Comparison of ENCODE assay signal across 10 cellular contexts in the genomic region with DNA sequence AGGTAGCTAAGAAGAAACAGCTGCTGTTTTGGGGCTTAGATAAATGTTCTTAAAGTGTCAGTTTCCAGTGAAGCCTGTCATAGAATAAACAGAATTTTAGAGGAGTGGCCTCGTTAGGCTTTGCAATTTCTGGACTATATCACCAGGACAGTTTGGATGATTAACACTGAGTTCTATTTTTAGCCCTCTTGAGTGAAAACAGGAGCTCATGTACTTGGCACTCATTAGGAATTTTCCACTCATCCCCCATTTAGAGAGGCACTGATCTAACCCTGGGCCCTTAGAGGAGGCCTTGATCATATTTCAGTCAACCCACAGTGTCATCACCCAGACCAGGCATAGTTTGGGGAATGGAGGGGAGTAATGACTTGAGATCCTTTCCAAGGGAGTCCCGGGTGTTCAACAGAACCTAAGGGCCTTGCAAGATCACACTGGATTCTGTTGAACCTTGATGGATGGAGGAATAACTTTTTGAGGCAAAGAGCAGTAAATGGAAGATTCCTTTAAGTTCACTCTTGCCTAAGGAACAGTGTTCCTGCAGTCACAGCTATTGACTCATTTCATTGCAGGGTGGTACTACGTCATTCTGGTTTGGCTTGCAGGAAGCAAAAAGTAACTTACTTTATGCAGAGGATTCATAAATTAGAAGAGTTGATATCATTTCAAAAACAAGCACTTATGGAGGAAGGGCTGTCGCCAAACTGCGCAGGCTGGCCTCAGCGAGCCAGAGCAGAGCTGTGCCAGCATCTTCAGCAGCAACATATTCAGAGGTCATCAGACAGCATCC.
DNase-seq lines count a peak whose midpoint lies in the region; ATAC-seq and TF ChIP-seq lines count a peak whose summit lies in the region.
"Had no signal": no experiment of that assay in that cellular context is flagged by ENCODE, and none has a peak within 500 bp of the region (broad histone marks: within the 10 kb centered on the region; RNA-seq: fewer than 3 reads in every experiment).

No MANE protein-coding gene starts in this region.

- H3K27me3 ChIP-seq in gastrocnemius medialis = no peaks in the 10 kb centered on the region

- TF ChIP-seq CTCF in gastrocnemius medialis (IDR thresholded peaks at IDR 0.05 in 4 of 5, conservative IDR thresholded peaks at IDR 0.05 in 1 of 5) = no peak

- ATAC-seq in Right ventricle myocardium superior (ENCODE audit: poor library complexity) (peak; percentile 85), gastrocnemius medialis (peak; percentile 93 to 94)

- in situ Hi-C loops in gastrocnemius medialis (cut with MboI; ENCODE audit: low sequenced_read_pairs in 4 of 4) = no loop called here

- no peaks in the 10 kb centered on the region for H3K9me3 ChIP-seq in gastrocnemius medialis

- intact Hi-C loops in Right ventricle myocardium superior (cut with DNase I) = no loop called here
- intact Hi-C loops in gastrocnemius medialis (cut with DNase I; ENCODE audit: low total_unique reads) = loop anchor here (5.0 kb wide), 1 partner anchor 37 kb away; no protein-coding TSS in a partner anchor

- peak overlapping the region; percentile 29 to 84 (median 72) for H3K27ac ChIP-seq in gastrocnemius medialis

- H3K36me3 ChIP-seq in gastrocnemius medialis = no peaks in the 10 kb centered on the region

- DNase-seq in GM04504 (ENCODE audit: low read depth) (peak; percentile 73), SHP77 treated with DMSO at 0.1 percent for 48 hours (lab: John Stamatoyannopoulos, UW) (peak; percentile 37), Right ventricle myocardium superior (no peak), gastrocnemius medialis (peak; percentile 26 to 37), inferior parietal cortex (ENCODE audit: extremely low spot score) (no peak), NOMO-1 treated with dmso at 0.1 percent for 144 hours (lab: John Stamatoyannopoulos, UW; ENCODE audit: unreplicated experiment) (no peak), germinal center (ENCODE audit: low spot score) (no peak)
- DNase-seq in stimulated activated CD4-positive, alpha-beta T cell treated with anti-CD3 and anti-CD28 coated beads, Interleukin-4, amount 100 ng/mL, for 24 hours = no peak
- DNase-seq: activated gamma-delta T cell, T-helper 2 cell had no signal

- peak overlapping the region in 1 of 4 donors; percentile 12 for H3K4me3 ChIP-seq in gastrocnemius medialis

- H3K4me1 ChIP-seq in gastrocnemius medialis = peaks cover 26 to 57% of the 10 kb centered on the region in 2 donors

- no peak for TF ChIP-seq POLR2A in gastrocnemius medialis (IDR thresholded peaks at IDR 0.05)

Comparison
In these comparisons a context has a peak if more than half of its experiments do, and no peak if none do; other contexts are left out.
1. DNase-seq: peak in GM04504 (single experiment), SHP77 treated with DMSO at 0.1 percent for 48 hours (single experiment) and gastrocnemius medialis (2 of 2); none in Right ventricle myocardium superior (single experiment), stimulated activated CD4-positive, alpha-beta T cell treated with anti-CD3 and anti-CD28 coated beads, Interleukin-4, amount 100 ng/mL, for 24 hours (single experiment), inferior parietal cortex (single experiment), NOMO-1 treated with dmso at 0.1 percent for 144 hours (single experiment) and germinal center (single experiment).